ENCODE assay signal across 7 cellular contexts in the genomic region with DNA sequence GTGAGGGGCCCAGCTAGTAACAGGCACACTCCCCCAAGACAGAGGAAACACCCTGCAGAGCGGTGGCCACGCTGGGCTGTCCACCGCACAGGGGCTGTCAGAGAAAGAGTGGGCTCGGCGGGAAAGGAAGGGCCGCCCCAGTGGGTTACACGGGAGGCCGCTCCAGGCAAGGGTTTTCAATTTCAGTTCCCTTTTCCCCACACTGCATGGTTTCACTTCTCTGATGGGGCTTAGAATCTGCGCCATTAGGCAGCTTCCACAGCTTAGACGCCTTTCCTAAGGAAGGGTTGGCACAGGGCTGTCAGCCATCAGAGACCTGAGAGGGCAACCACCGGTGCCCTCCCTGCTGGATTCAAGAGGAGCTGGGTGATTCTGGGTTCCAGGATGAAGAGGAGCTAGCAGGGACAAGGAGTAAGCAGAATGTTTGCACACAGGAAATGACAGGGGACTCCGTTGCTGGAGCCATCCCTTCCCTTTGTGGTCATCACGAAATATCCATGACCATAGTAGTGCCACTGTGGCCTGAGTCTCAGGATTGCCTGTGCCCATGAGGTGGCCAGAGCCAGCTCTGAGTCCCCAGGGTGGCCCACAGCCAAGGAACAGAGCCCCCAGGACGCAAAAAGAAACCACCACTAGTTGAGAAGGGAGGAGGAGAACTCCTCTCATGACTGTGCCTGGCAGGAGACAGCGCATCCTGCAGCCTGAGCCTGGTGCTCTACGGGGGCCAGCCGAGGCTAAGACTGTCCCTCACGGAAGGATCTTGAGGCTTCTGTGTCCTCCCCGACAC.
DNase-seq lines count a peak whose midpoint lies in the region; ATAC-seq and TF ChIP-seq lines count a peak whose summit lies in the region.

No MANE protein-coding gene starts in this region.

- no peak for TF ChIP-seq CTCF in Peyer's patch (IDR thresholded peaks at IDR 0.05)

- H3K27ac ChIP-seq in Peyer's patch: peak overlapping the region in 3 of 4 donors; percentile 52 to 84 (median 83)

- no peaks in the 10 kb centered on the region for H3K4me1 ChIP-seq in Peyer's patch

- no peaks in the 10 kb centered on the region for H3K36me3 ChIP-seq in Peyer's patch

- peak overlapping the region in 2 of 4 donors; percentile 22 to 38 for H3K4me3 ChIP-seq in Peyer's patch

- in situ Hi-C loops in G401 (cut with HindIII; ENCODE audit: low sequenced_read_pairs): no loop called here

- H3K9me3 ChIP-seq in Peyer's patch: no peaks in the 10 kb centered on the region

- H3K27me3 ChIP-seq in Peyer's patch: no peaks in the 10 kb centered on the region

- peak; percentile 98 for ATAC-seq in GM19023 (IDR thresholded peaks at IDR 0.05; ENCODE audit: unreplicated experiment)
- ATAC-seq in HG02798 (IDR thresholded peaks at IDR 0.05; ENCODE audit: poor library complexity, unreplicated experiment): peak; percentile 96
- peak; percentile 58 for ATAC-seq in left lobe of liver

- no peak for TF ChIP-seq POLR2A in Peyer's patch (IDR thresholded peaks at IDR 0.05)

- DNase-seq in Peyer's patch: peak in 2 of 3 donors; percentile 77 to 78
- DNase-seq in left lobe of liver (ENCODE audit: low spot score): no peak
- no peak for DNase-seq in G401 (ENCODE audit: low spot score)
- no peak for DNase-seq in ecto neural progenitor cell (ENCODE audit: low spot score)
- DNase-seq in GF-D8 (lab: John Stamatoyannopoulos, UW): no peak

Comparison
In these comparisons a context has a peak if more than half of its experiments do, and no peak if none do; other contexts are left out.
1. DNase-seq: peak in Peyer's patch (2 of 3); none in left lobe of liver (single experiment), G401 (single experiment), ecto neural progenitor cell (single experiment) and GF-D8 (single experiment).
2. Peak in every context shown above with its lines, with median percentiles within 50 percentile points of each other: ATAC-seq.